In genomic region chr4:142530724-142531123, GRCh38 we compare ENCODE assay signal across 28 cellular contexts.
"Had no signal": no experiment of that assay in that cellular context is flagged by ENCODE, and none has a peak within 500 bp of the region (broad histone marks: within the 10 kb centered on the region; RNA-seq: fewer than 3 reads in every experiment).

No MANE protein-coding gene starts in this region.

- H3K4me1 Mint-ChIP-seq: activated B cell treated with CpG ODN at 0.5 μM for 24 hours had no signal

- H3K27ac Mint-ChIP-seq: activated B cell treated with CpG ODN at 0.5 μM for 24 hours; activated CD4-positive, alpha-beta T cell treated with anti-CD3 and anti-CD28 coated beads, Interleukin-2, amount 10 ng/mL, durations not matched to agents 24 days and 14 days; activated naive CD4-positive, alpha-beta T cell treated with anti-CD3 and anti-CD28 coated beads for 36 hours; activated naive CD8-positive, alpha-beta T cell; activated T-helper 1 cell treated with anti-CD3 and anti-CD28 coated beads, Interleukin-12 subunit alpha, Interleukin-12 subunit beta, Interleukin-2, Interleukin-4 antibody, amounts not matched to agents 30 ng/mL and 10 ng/mL and 1 ng/mL, durations not matched to agents 14 hours and 24 hours and 36 hours; T-helper 2 cell treated with Interferon-gamma antibody and Interleukin-4, amounts not matched to agents 5 μg/mL and 100 μg/mL, for 36 hours had no signal

- H3K4me3 Mint-ChIP-seq: activated B cell treated with CpG ODN at 0.5 μM for 24 hours; activated CD4-positive, alpha-beta T cell treated with anti-CD3 and anti-CD28 coated beads, Interleukin-2, amount 10 ng/mL, durations not matched to agents 24 days and 14 days; activated naive CD4-positive, alpha-beta T cell treated with anti-CD3 and anti-CD28 coated beads for 36 hours; activated naive CD8-positive, alpha-beta T cell; activated T-helper 1 cell treated with anti-CD3 and anti-CD28 coated beads, Interleukin-12 subunit alpha, Interleukin-12 subunit beta, Interleukin-2, Interleukin-4 antibody, amounts not matched to agents 30 ng/mL and 10 ng/mL and 1 ng/mL, durations not matched to agents 14 hours and 24 hours and 36 hours; T-helper 2 cell treated with Interferon-gamma antibody and Interleukin-4, amounts not matched to agents 5 μg/mL and 100 μg/mL, for 36 hours had no signal

- DNase-seq: activated B cell treated with CpG ODN at 0.5 μM for 24 hours; activated CD4-positive, alpha-beta T cell treated with anti-CD3 and anti-CD28 coated beads for 1 hour; activated CD4-positive, alpha-beta T cell treated with anti-CD3 and anti-CD28 coated beads, Interleukin-2, amount 10 ng/mL, durations not matched to agents 24 days and 14 days; activated CD4-positive, alpha-beta T cell treated with anti-CD3 and anti-CD28 coated beads, Interleukin-2, amount 50 U/mL, for 48 hours; activated gamma-delta T cell; activated naive CD4-positive, alpha-beta T cell treated with anti-CD3 and anti-CD28 coated beads for 36 hours; adrenal gland; anterior cingulate cortex; caudate nucleus; MG63; MV-4-11; NCI-H1105; NCI-H1436; NCI-H1694 treated with DMSO at 0.1 percent for 48 hours; NCI-H2029 treated with DMSO at 0.1 percent for 48 hours; NCI-H345; NCI-H510A; NCI-H69; NK-92 treated with Interleukin-12 subunit alpha and Interleukin-12 subunit beta, amount 100 ng/mL, for 24 hours; OCI-M1; Right ventricle myocardium superior; RPMI8226; SJCRH30; SK-N-SH had no signal

- H3K9me3 Mint-ChIP-seq: activated B cell treated with CpG ODN at 0.5 μM for 24 hours; activated naive CD4-positive, alpha-beta T cell treated with anti-CD3 and anti-CD28 coated beads for 36 hours; activated T-helper 1 cell treated with anti-CD3 and anti-CD28 coated beads, Interleukin-12 subunit alpha, Interleukin-12 subunit beta, Interleukin-2, Interleukin-4 antibody, amounts not matched to agents 30 ng/mL and 10 ng/mL and 1 ng/mL, durations not matched to agents 14 hours and 24 hours and 36 hours had no signal

- H3K27me3 Mint-ChIP-seq: activated B cell treated with CpG ODN at 0.5 μM for 24 hours; activated CD4-positive, alpha-beta T cell treated with anti-CD3 and anti-CD28 coated beads, Interleukin-2, amount 10 ng/mL, durations not matched to agents 24 days and 14 days; activated naive CD8-positive, alpha-beta T cell had no signal

- ATAC-seq: Panc1 had no signal
